In the genomic region with DNA sequence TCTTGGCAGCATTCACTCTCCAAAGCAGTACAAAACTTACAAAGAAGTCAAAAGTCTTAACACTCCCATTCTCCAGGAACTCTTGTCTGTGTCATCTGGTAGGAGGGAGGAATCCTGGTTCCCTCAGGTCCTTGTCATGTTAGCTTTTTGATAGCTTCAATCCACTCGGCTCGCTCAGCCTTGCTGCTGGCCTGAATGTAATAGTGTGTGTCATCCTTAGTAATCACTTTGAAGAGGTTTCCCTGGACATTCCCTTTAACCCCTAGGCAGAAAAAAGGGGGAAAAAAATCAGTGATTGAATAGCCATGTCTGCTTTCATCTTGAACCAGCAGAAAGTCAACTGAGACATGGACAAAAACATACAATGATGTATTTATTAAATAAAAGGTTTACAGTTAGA, we compare ENCODE assay signal across 19 cellular contexts. TPM values are rescaled to one million over a fixed set of nuclear protein-coding genes. Genes with fewer than 3 reads are reported as not detected.
DNase-seq lines count a peak whose midpoint lies in the region; ATAC-seq and TF ChIP-seq lines count a peak whose summit lies in the region.
"Had no signal": no experiment of that assay in that cellular context is flagged by ENCODE, and none has a peak within 500 bp of the region (broad histone marks: within the 10 kb centered on the region; RNA-seq: fewer than 3 reads in every experiment).

No MANE protein-coding gene starts in this region.

- no peak for TF ChIP-seq POLR2A in HCT116 (IDR thresholded peaks at IDR 0.05; ENCODE audit: borderline replicate concordance, extremely low read depth, insufficient read depth, insufficient read length)

- POLR2A ChIA-PET in HCT116 (lab: Charles Lee): interaction anchor here (1.6 kb wide), 1 partner anchor 25 kb away, joined by 4 read pairs; a partner anchor contains a TSS

- H3K79me1 ChIP-seq in mesenchymal stem cell (replicated peaks; ENCODE audit: low read length, poor library complexity, severe bottlenecking): no peaks in the 10 kb centered on the region

- no peak overlapping the region for H2AFZ ChIP-seq in HCT116 (ENCODE audit: low read depth, low read length, poor library complexity, severe bottlenecking)
- H2AFZ ChIP-seq in mesenchymal stem cell (ENCODE audit: low read depth, low read length): no peak overlapping the region

- no peak overlapping the region for H2BK120ac ChIP-seq in mesenchymal stem cell (ENCODE audit: low read depth, low read length)

- H3K9me2 ChIP-seq in HCT116 (ENCODE audit: insufficient read depth): no peaks in the 10 kb centered on the region

- peaks cover 52 to 69% of the 10 kb centered on the region in 2 experiments for H3K36me3 ChIP-seq in HCT116 (ENCODE audit: control insufficient read depth in 1 of 2, insufficient read depth in 2 of 2, low read length in 2 of 2)
- peaks cover 35% of the 10 kb centered on the region for H3K36me3 ChIP-seq in brain microvascular endothelial cell (replicated peaks)
- peaks cover 10 to 46% of the 10 kb centered on the region in 2 experiments for H3K36me3 ChIP-seq in mesenchymal stem cell (ENCODE audit: control insufficient read depth in 1 of 2, insufficient read depth in 2 of 2, low read depth in 1 of 2, low read length in 2 of 2)

- no peak overlapping the region for H2BK5ac ChIP-seq in mesenchymal stem cell (ENCODE audit: low read depth, low read length, poor library complexity, severe bottlenecking)

- WGBS in mesenchymal stem cell: 56% methylated on average over 2 of the region's 2 CpGs

- H4K91ac ChIP-seq in mesenchymal stem cell (ENCODE audit: low read length): no peak overlapping the region

- CTCF ChIA-PET in HCT116 (lab: Charles Lee): interaction anchor here (2.0 kb wide), 1 partner anchor 27 kb away, joined by 6 read pairs; a partner anchor contains a TSS

- H3K23ac ChIP-seq in mesenchymal stem cell (ENCODE audit: low read length in 2 of 2): no peak overlapping the region

- no peak overlapping the region for H3K18ac ChIP-seq in mesenchymal stem cell (ENCODE audit: low read depth in 1 of 2, low read length in 2 of 2)

- intact Hi-C loops in HCT116 (cut with micrococcal nuclease): no loop called here

- RAD21 ChIA-PET in HCT116 (lab: Charles Lee; ENCODE audit: low non-redundant PET in 1 of 2, low total read pairs in 2 of 2, uncharacterized antibody in 2 of 2, unreplicated experiment in 2 of 2): no interaction called here

- no peak for TF ChIP-seq CTCF in HCT116 (IDR thresholded peaks at IDR 0.05 in 2 of 3, conservative IDR thresholded peaks at IDR 0.05 in 1 of 3; ENCODE audit: borderline replicate concordance in 1 of 3, insufficient read depth in 1 of 3, low read depth in 2 of 3, low read length in 2 of 3)
- TF ChIP-seq CTCF in brain microvascular endothelial cell (IDR thresholded peaks at IDR 0.05; ENCODE audit: low read depth, low read length, missing control alignments): no peak

- H3K9ac ChIP-seq in HCT116 (ENCODE audit: low read length) (no peak overlapping the region), mesenchymal stem cell (ENCODE audit: low read length) (peak overlapping the region; percentile 18)

- H3K4me2 ChIP-seq in HCT116 (ENCODE audit: low read length): no peak overlapping the region
- no peak overlapping the region for H3K4me2 ChIP-seq in mesenchymal stem cell (ENCODE audit: low read length, poor library complexity, severe bottlenecking)

- DNase-seq in COLO829 (ENCODE audit: low spot score): peak; percentile 51
- DNase-seq in HCT116 (ENCODE audit: low read depth, low spot score): no peak
- peak; percentile 34 for DNase-seq in brain microvascular endothelial cell
- no peak for DNase-seq in mesenchymal stem cell
- DNase-seq in epidermal melanocyte (ENCODE audit: insufficient read length, low spot score): no peak
- no peak for DNase-seq in DMS153 treated with DMSO at 0.1 percent for 48 hours (lab: John Stamatoyannopoulos, UW; ENCODE audit: unreplicated experiment)
- DNase-seq: amniotic stem cell; CD4-positive, CD25-positive, alpha-beta regulatory T cell; dermis blood vessel endothelial cell; DMS153; NCI-H69; stimulated activated naive CD4-positive, alpha-beta T cell treated with Interleukin-2 at 50 U/mL for 16 hours; T-helper 2 cell; transverse colon had no signal

- TF ChIP-seq RAD21 in HCT116 (IDR thresholded peaks at IDR 0.05; ENCODE audit: low read depth): no peak

- no peak overlapping the region for H4K8ac ChIP-seq in mesenchymal stem cell (ENCODE audit: low read length)

- H3K14ac ChIP-seq in mesenchymal stem cell (ENCODE audit: low read length in 2 of 2): no peak overlapping the region

- H3K9me3 ChIP-seq in HCT116 (ENCODE audit: control insufficient read depth in 1 of 2, insufficient read depth in 1 of 2, low read depth in 1 of 2, low read length in 2 of 2): no peaks in the 10 kb centered on the region
- H3K9me3 ChIP-seq in mesenchymal stem cell (ENCODE audit: control insufficient read depth, low read length): no peaks in the 10 kb centered on the region
- H3K9me3 ChIP-seq: SJSA1, transverse colon had no signal

- H3K79me2 ChIP-seq in HCT116 (ENCODE audit: insufficient read depth, low read length): peaks cover 10% of the 10 kb centered on the region

- H3K4me3 ChIP-seq in HCT116 (replicated peaks in 1 of 2; ENCODE audit: low read depth in 1 of 2, low read length in 2 of 2): no peak overlapping the region
- H3K4me3 ChIP-seq in brain microvascular endothelial cell (ENCODE audit: low read depth, low read length): no peak overlapping the region
- H3K4me3 ChIP-seq in mesenchymal stem cell (ENCODE audit: insufficient read depth in 1 of 2, low read depth in 1 of 2, low read length in 2 of 2): no peak overlapping the region
- H3K4me3 ChIP-seq: SJSA1, transverse colon had no signal

- H3K4me1 ChIP-seq in HCT116 (ENCODE audit: control insufficient read depth in 1 of 2, insufficient read depth in 2 of 2, low read length in 2 of 2) (peaks cover 0 to 7% of the 10 kb centered on the region in 2 experiments; a peak in 2 of 4 replicates), mesenchymal stem cell (ENCODE audit: control insufficient read depth, insufficient read depth, low read depth, low read length) (peaks cover 1% of the 10 kb centered on the region)

- 0 out of 2 replicates have a peak, but pooled peaks cover 6% of the 10 kb centered on the region for H4K20me1 ChIP-seq in HCT116 (ENCODE audit: insufficient read depth)

- no peak overlapping the region for H2BK15ac ChIP-seq in mesenchymal stem cell (ENCODE audit: low read depth, poor library complexity, severe bottlenecking)

- H3K4ac ChIP-seq in mesenchymal stem cell (ENCODE audit: low read depth in 1 of 2, low read length in 2 of 2): no peak overlapping the region

- H2BK12ac ChIP-seq in mesenchymal stem cell (ENCODE audit: low read length in 2 of 2): no peak overlapping the region

- in situ Hi-C loops in brain microvascular endothelial cell (cut with HindIII; ENCODE audit: low pct_ligation_motif_present, low sequenced_read_pairs): no loop called here

- no peak overlapping the region for H2AK5ac ChIP-seq in mesenchymal stem cell (ENCODE audit: low read length, severe bottlenecking)

- peak; percentile 59; the same call in 1 of the 2 replicates for ATAC-seq in HCT116
- no peak for ATAC-seq in HG03469 (IDR thresholded peaks at IDR 0.05; ENCODE audit: unreplicated experiment)
- no peak for ATAC-seq in HG02642 (IDR thresholded peaks at IDR 0.05; ENCODE audit: poor library complexity, unreplicated experiment)
- ATAC-seq: left lobe of liver had no signal

- no peak overlapping the region for H3K27ac ChIP-seq in HCT116 (ENCODE audit: low read depth, low read length)
- H3K27ac ChIP-seq in brain microvascular endothelial cell: no peak overlapping the region
- no peak overlapping the region for H3K27ac ChIP-seq in mesenchymal stem cell (ENCODE audit: low read length, poor library complexity, severe bottlenecking)
- H3K27ac ChIP-seq: SJSA1, transverse colon had no signal

- H3K27me3 ChIP-seq in HCT116 (ENCODE audit: insufficient read depth, low read length) (no peaks in the 10 kb centered on the region), brain microvascular endothelial cell (replicated peaks) (no peaks in the 10 kb centered on the region), mesenchymal stem cell (ENCODE audit: control insufficient read depth in 1 of 2, insufficient read depth in 1 of 2, low read length in 2 of 2) (no peaks in the 10 kb centered on the region)
- H3K27me3 ChIP-seq: SJSA1, transverse colon had no signal

- BruUV-seq in HCT116 (replicated peaks; lab: Mats Ljungman, UMichigan): no TSS peak

TF ChIP-seq in HCT116, 20 proteins besides CTCF, POLR2A, EP300 and RAD21:
- no peak for TF ChIP-seq EGR1 (IDR thresholded peaks at IDR 0.05; ENCODE audit: low read depth)
- TF ChIP-seq POLR2AphosphoS5 (IDR thresholded peaks at IDR 0.05; ENCODE audit: low read depth, low read length): 0 out of 2 replicates have a peak, but pooled peaks have one; percentile 16
- TF ChIP-seq JUND (IDR thresholded peaks at IDR 0.05): no peak

RNA-seq across cellular contexts. Expression of a gene that starts 24.8 kb away (rescaled TPM):
- total RNA-seq in HCT116 (2021; ENCODE audit: unreplicated experiment): 67.6 TPM
- 81.1 and 106 TPM in 2 replicates for polyA plus RNA-seq in HCT116 (2012)
- polyA plus RNA-seq in mesenchymal stem cell (2013, experiment 1 of 2): 1.3 TPM
- polyA plus RNA-seq in mesenchymal stem cell (2013, experiment 2 of 2): 1.3 TPM
- total RNA-seq: CD4-positive, CD25-positive, alpha-beta regulatory T cell; neural crest cell had no signal

RNA-seq across cellular contexts. Expression of a gene that starts 27.1 kb away (rescaled TPM):
- total RNA-seq in HCT116 (2021; ENCODE audit: unreplicated experiment): 192 TPM
- 127 and 163 TPM in 2 replicates for polyA plus RNA-seq in HCT116 (2012)
- polyA plus RNA-seq in mesenchymal stem cell (2013, experiment 1 of 2): 38.2 TPM
- 38.2 TPM for polyA plus RNA-seq in mesenchymal stem cell (2013, experiment 2 of 2)

RNA-seq across cellular contexts. Expression of a gene that starts 27.6 kb away (rescaled TPM):
- total RNA-seq in HCT116 (2021; ENCODE audit: unreplicated experiment): 38.5 TPM
- polyA plus RNA-seq in HCT116 (2012): 15.9 and 21.2 TPM in 2 replicates
- polyA plus RNA-seq in mesenchymal stem cell (2013, experiment 1 of 2): 73.0 TPM
- polyA plus RNA-seq in mesenchymal stem cell (2013, experiment 2 of 2): 73.1 TPM

Comparison
In these comparisons a context has a peak if more than half of its experiments do, and no peak if none do; other contexts are left out.
1. DNase-seq: peak in COLO829 (single experiment) and brain microvascular endothelial cell (single experiment); none in HCT116 (single experiment), mesenchymal stem cell (single experiment), epidermal melanocyte (single experiment) and DMS153 treated with DMSO at 0.1 percent for 48 hours (single experiment).